15 cellular contexts compared by ENCODE assay signal in the genomic region with DNA sequence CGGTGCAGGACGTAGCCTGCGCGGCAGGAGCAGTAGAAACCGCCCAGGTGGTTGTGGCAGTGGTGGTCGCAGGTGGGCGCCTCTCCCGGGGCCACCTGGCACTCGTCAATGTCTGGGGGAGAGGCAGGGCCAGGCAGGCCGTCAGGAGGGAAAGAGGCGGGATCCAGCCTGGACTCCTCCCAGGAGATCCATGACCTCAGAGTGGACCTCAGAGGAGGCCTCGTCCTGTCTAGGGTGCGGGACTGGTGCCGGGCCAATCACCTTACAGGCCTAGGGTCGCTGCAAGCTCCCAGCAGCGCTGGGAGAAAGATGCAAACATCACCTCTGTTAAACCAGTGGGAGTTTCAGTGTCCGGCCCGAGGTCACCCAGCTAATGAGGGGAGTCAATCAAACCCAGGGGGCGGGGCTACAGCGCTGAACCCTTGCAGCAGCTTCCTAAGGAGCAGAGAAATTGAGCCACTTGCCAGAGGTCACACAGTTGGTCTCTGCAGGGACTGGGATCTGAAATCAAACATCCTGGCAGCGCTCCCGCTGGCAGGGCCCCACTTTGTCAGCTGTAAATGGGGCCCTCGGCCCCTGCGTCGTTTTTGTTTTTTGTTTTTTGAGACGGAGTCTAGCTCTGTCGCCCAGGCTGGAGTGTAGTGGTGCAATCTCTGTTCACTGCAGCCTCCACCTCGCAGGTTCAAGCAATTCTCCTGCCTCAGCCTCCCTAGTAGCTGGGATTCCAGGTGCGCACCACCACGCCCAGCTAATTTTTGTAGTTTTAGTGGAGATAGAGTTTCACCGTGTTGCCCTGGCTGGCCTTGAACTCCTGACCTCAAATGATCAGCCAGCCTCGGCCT. TPM values are rescaled to one million over a fixed set of nuclear protein-coding genes. Genes with fewer than 3 reads are reported as not detected.
DNase-seq lines count a peak whose midpoint lies in the region; ATAC-seq and TF ChIP-seq lines count a peak whose summit lies in the region.
"Had no signal": no experiment of that assay in that cellular context is flagged by ENCODE, and none has a peak within 500 bp of the region (broad histone marks: within the 10 kb centered on the region; RNA-seq: fewer than 3 reads in every experiment).

No MANE protein-coding gene starts in this region.

- H3K4me1 ChIP-seq in iPS DF 6.9 (ENCODE audit: control insufficient read depth, insufficient read depth, low read length) (no peaks in the 10 kb centered on the region), esophagus muscularis mucosa (no peaks in the 10 kb centered on the region)
- H3K4me1 ChIP-seq: heart right ventricle, spleen had no signal

- WGBS in iPS DF 6.9 (ENCODE audit: insufficient coverage, insufficient read length) = no CpG with 5 or more reads among the region's 32 CpGs
- 71% methylated on average over 19 of the region's 32 CpGs for WGBS in esophagus muscularis mucosa

- TF ChIP-seq POLR2A in esophagus muscularis mucosa (IDR thresholded peaks at IDR 0.05; ENCODE audit: low read depth) = no peak

- H3K4me3 ChIP-seq in iPS DF 6.9 (ENCODE audit: low read length) (no peak overlapping the region), esophagus muscularis mucosa (no peak overlapping the region)
- H3K4me3 ChIP-seq: heart right ventricle, spleen had no signal

- H3K27me3 ChIP-seq in iPS DF 6.9 (ENCODE audit: control insufficient read depth, insufficient read depth, low read length) (no peaks in the 10 kb centered on the region), esophagus muscularis mucosa (peaks cover 0 to 3% (median 0%) of the 10 kb centered on the region in 4 donors)
- H3K27me3 ChIP-seq: heart right ventricle, neutrophil, spleen had no signal

- H3K27ac ChIP-seq in iPS DF 6.9 (ENCODE audit: low read length) = no peak overlapping the region
- no peak overlapping the region for H3K27ac ChIP-seq in esophagus muscularis mucosa (replicated peaks in 1 of 4)
- H3K27ac ChIP-seq: 22Rv1, heart right ventricle, neutrophil, spleen had no signal

- peak; percentile 9 for ATAC-seq in sciatic nerve

- no peak for TF ChIP-seq CTCF in esophagus muscularis mucosa (IDR thresholded peaks at IDR 0.05)

- peak; percentile 21 for DNase-seq in DMS53 (lab: John Stamatoyannopoulos, UW)
- DNase-seq in DMS53 treated with DMSO at 0.1 percent for 48 hours (lab: John Stamatoyannopoulos, UW; ENCODE audit: unreplicated experiment) = no peak
- DNase-seq in iPS DF 6.9 (ENCODE audit: low read depth, low spot score) = peak; percentile 22
- DNase-seq in sciatic nerve (ENCODE audit: low spot score) = peak; percentile 50
- no peak for DNase-seq in cerebellar nuclear complex (lab: John Stamatoyannopoulos, UW)
- DNase-seq in esophagus muscularis mucosa (ENCODE audit: extremely low spot score) = no peak
- DNase-seq: CD8-positive, alpha-beta memory T cell; erythroblast; GF-D8; heart right ventricle; NCI-H1930; NCI-H774; spleen had no signal

- intact Hi-C loops in sciatic nerve (cut with DNase I) = no loop called here
- intact Hi-C loops in esophagus muscularis mucosa (cut with DNase I) = no loop called here

- no peaks in the 10 kb centered on the region for H3K9me3 ChIP-seq in iPS DF 6.9 (ENCODE audit: control insufficient read depth, insufficient read depth, low read length)
- H3K9me3 ChIP-seq in esophagus muscularis mucosa = no peaks in the 10 kb centered on the region
- H3K9me3 ChIP-seq: heart right ventricle, neutrophil, spleen had no signal

- TF ChIP-seq EP300 in esophagus muscularis mucosa (IDR thresholded peaks at IDR 0.05) = no peak

- no peaks in the 10 kb centered on the region for H3K36me3 ChIP-seq in iPS DF 6.9 (ENCODE audit: control insufficient read depth, insufficient read depth, low read length)
- no peaks in the 10 kb centered on the region for H3K36me3 ChIP-seq in esophagus muscularis mucosa
- H3K36me3 ChIP-seq: heart right ventricle, neutrophil, spleen had no signal

RNA-seq across cellular contexts. Expression of a gene that starts 1.4 kb away (rescaled TPM):
- total RNA-seq in sciatic nerve (not detected), esophagus muscularis mucosa (not detected)
- total RNA-seq: heart right ventricle, spleen had no signal

RNA-seq across cellular contexts. Expression of a gene that starts 14.2 kb away (rescaled TPM):
- total RNA-seq in sciatic nerve (75.3 TPM), esophagus muscularis mucosa (10 to 100 TPM; 40.8 to 69.7 (median 48.8) TPM)

RNA-seq across cellular contexts. Expression of a gene that starts 33.2 kb away (rescaled TPM):
- total RNA-seq in sciatic nerve (165 TPM), esophagus muscularis mucosa (100 to 1,000 TPM in 3 of 4 donors, 10 to 100 TPM in 1; 74.9 to 184 (median 137) TPM)

RNA-seq across cellular contexts. Expression of a gene that starts 54.0 kb away (rescaled TPM):
- total RNA-seq in sciatic nerve = 81.8 TPM
- total RNA-seq in esophagus muscularis mucosa = 10 to 100 TPM; 33.2 to 49.4 (median 36.3) TPM

Comparison
In these comparisons a context has a peak if more than half of its experiments do, and no peak if none do; other contexts are left out.
1. DNase-seq: peak in DMS53 (single experiment), iPS DF 6.9 (single experiment) and sciatic nerve (single experiment); none in DMS53 treated with DMSO at 0.1 percent for 48 hours (single experiment), cerebellar nuclear complex (0 of 2) and esophagus muscularis mucosa (single experiment).